ENCODE assay signal across 16 cellular contexts in the genomic region with DNA sequence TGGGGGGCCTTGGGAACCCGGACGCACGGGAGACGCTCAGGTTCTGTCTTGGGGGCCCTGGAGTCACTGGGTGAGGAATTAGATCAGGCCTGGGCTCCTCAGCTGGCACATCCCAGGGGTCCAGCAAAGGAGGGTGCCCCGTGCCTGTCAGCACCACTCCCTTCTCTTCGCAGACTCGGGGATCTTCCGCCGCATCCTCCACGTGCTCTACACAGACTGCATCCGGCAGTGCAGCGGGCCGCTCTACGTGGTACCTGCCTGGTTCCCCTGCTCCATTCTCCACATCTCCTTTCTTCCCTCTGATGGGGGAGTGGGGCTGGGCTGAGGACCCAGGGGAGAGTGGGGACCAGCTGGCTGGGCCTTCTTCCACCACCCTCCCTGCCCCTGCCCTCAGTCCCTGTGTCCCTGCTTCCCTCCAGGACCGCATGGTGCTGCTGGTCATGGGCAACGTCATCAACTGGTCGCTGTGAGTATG.
"Had no signal": no experiment of that assay in that cellular context is flagged by ENCODE, and none has a peak within 500 bp of the region (broad histone marks: within the 10 kb centered on the region; RNA-seq: fewer than 3 reads in every experiment).

No MANE protein-coding gene starts in this region.

- ATAC-seq: left lung, natural killer cell had no signal

- H3K27me3 ChIP-seq: adrenal gland, cardiac muscle cell, esophagus squamous epithelium, hepatocyte, left lung, upper lobe of left lung had no signal

- H3K4me3 ChIP-seq: adrenal gland, cardiac muscle cell, esophagus squamous epithelium, hepatocyte, left lung, upper lobe of left lung had no signal

- DNase-seq: activated CD4-positive, alpha-beta T cell treated with anti-CD3 and anti-CD28 coated beads for 1 hour; activated CD4-positive, alpha-beta T cell treated with anti-CD3 and anti-CD28 coated beads, Interleukin-2, amount 50 U/mL, for 4 hours; activated naive CD4-positive, alpha-beta T cell treated with anti-CD3 and anti-CD28 coated beads, Interleukin-2, amount 50 U/mL, for 16 hours; activated T-cell treated with anti-CD3 and anti-CD28 coated beads, Interleukin-2, amount 50 U/mL, for 24 hours; esophagus squamous epithelium; islet precursor cell; mesendoderm; natural killer cell; stimulated activated CD4-positive, alpha-beta T cell treated with anti-CD3 and anti-CD28 coated beads, Interleukin-15, amount 100 ng/mL, for 24 hours; stimulated activated CD4-positive, alpha-beta T cell treated with anti-CD3 and anti-CD28 coated beads, Interleukin-4, amount 100 ng/mL, for 1 hour had no signal

- FAIRE-seq: endometrium had no signal

- H3K9me3 ChIP-seq: adrenal gland, esophagus squamous epithelium, left lung, upper lobe of left lung had no signal

- H3K27ac ChIP-seq: adrenal gland, cardiac muscle cell, hepatocyte, left lung, upper lobe of left lung had no signal

- H3K4me1 ChIP-seq: adrenal gland had no signal

- H2AFZ ChIP-seq: hepatocyte had no signal

- H3K4me2 ChIP-seq: hepatocyte had no signal

- H3K79me2 ChIP-seq: hepatocyte had no signal
